ENCODE assay signal across 9 cellular contexts in genomic region chr5:59798862-59799667, GRCh38.
DNase-seq lines count a peak whose midpoint lies in the region; ATAC-seq, FAIRE-seq and TF ChIP-seq lines count a peak whose summit lies in the region.
"Had no signal": no experiment of that assay in that cellular context is flagged by ENCODE, and none has a peak within 500 bp of the region (broad histone marks: within the 10 kb centered on the region; RNA-seq: fewer than 3 reads in every experiment).

No MANE protein-coding gene starts in this region.

- RAD21 ChIA-PET in GM12878 (lab: Charles Lee; ENCODE audit: unreplicated experiment): interaction anchor here (2.3 kb wide), 1 partner anchor 293 kb away, joined by 18 read pairs; no protein-coding TSS in a partner anchor

- H3K4me3 ChIP-seq in GM12878 (no peak overlapping the region), neuron (ENCODE audit: low read length) (no peak overlapping the region), WERI-Rb-1 (ENCODE audit: low read depth, low read length) (no peak overlapping the region)
- H3K4me3 ChIP-seq: K562 had no signal

- H2AFZ ChIP-seq in GM12878 (ENCODE audit: control insufficient read depth, low read depth, low read length): no peak overlapping the region
- H2AFZ ChIP-seq in neuron (ENCODE audit: low read depth, low read length): peak overlapping the region; percentile 14

- no peaks in the 10 kb centered on the region for H3K36me3 ChIP-seq in GM12878 (ENCODE audit: control insufficient read depth in 2 of 2, insufficient read depth in 2 of 2, low read length in 1 of 2)
- no peaks in the 10 kb centered on the region for H3K36me3 ChIP-seq in neuron (ENCODE audit: insufficient read depth, low read length)
- H3K36me3 ChIP-seq in WERI-Rb-1: no peaks in the 10 kb centered on the region

- SMC1A ChIA-PET in GM12878 (lab: Charles Lee; ENCODE audit: uncharacterized antibody, unreplicated experiment): interaction anchor here (0.7 to 2.1 kb wide), 9 partner anchors 9 to 659 kb away, joined by 3 to 9 read pairs (median 4); no protein-coding TSS in a partner anchor

- H3K27me3 ChIP-seq in GM12878 (replicated peaks in 1 of 2; ENCODE audit: control insufficient read depth in 2 of 2, insufficient read depth in 2 of 2, low read length in 1 of 2) (no peaks in the 10 kb centered on the region), neuron (ENCODE audit: insufficient read depth, low read length) (no peaks in the 10 kb centered on the region), WERI-Rb-1 (ENCODE audit: insufficient read depth, low read depth, severe bottlenecking) (no peaks in the 10 kb centered on the region)

- DNase-seq in DMS53 treated with DMSO at 0.1 percent for 48 hours (lab: John Stamatoyannopoulos, UW; ENCODE audit: unreplicated experiment) (peak; percentile 75), GM12878 (ENCODE audit: low read depth, low spot score) (peak; percentile 60), NCI-H187 treated with DMSO at 0.1 percent for 48 hours (lab: John Stamatoyannopoulos, UW) (no peak), iPS-NIHi7 (ENCODE audit: extremely low spot score) (no peak), WERI-Rb-1 (no peak)

- peaks cover 11% of the 10 kb centered on the region; the same call in 1 of the 2 replicates for H3K4me1 ChIP-seq in GM12878 (ENCODE audit: control insufficient read depth, insufficient read depth, low read length)
- H3K4me1 ChIP-seq in neuron (ENCODE audit: insufficient read depth, low read length): peaks cover 15% of the 10 kb centered on the region

- TF ChIP-seq CTCF in GM12878 (IDR thresholded peaks at IDR 0.05 in 2 of 3, conservative IDR thresholded peaks at IDR 0.05 in 1 of 3; ENCODE audit: control insufficient read depth in 2 of 3, extremely low read depth in 1 of 3, insufficient read depth in 1 of 3, low read depth in 3 of 3, low read length in 3 of 3) (no peak), WERI-Rb-1 (IDR thresholded peaks at IDR 0.05; ENCODE audit: low read depth, low read length) (no peak)

- H3K9ac ChIP-seq in GM12878 (ENCODE audit: control insufficient read depth, insufficient read depth, low read length): no peak overlapping the region

- no peak for TF ChIP-seq POLR2A in GM12878 (IDR thresholded peaks at IDR 0.05; ENCODE audit: low read depth, low read length)

- ATAC-seq in GM19452 (IDR thresholded peaks at IDR 0.05; ENCODE audit: unreplicated experiment): peak; percentile 73
- ATAC-seq in HG03460 (IDR thresholded peaks at IDR 0.05; ENCODE audit: unreplicated experiment): peak; percentile 82
- peak; percentile 89 for ATAC-seq in GM12878

- H4K20me1 ChIP-seq in GM12878 (ENCODE audit: control insufficient read depth, insufficient read depth): no peaks in the 10 kb centered on the region

- in situ Hi-C loops in GM12878 (cut with MboI): loop anchor here (5.0 to 10.0 kb wide), 2 partner anchors 412 to 614 kb away; no protein-coding TSS in a partner anchor

- 3% methylated on average over 5 of the region's 5 CpGs for WGBS in GM12878 (ENCODE audit: insufficient coverage, insufficient replicate concordance, low lambda C conversion rate, missing lambda C conversion rate)

- TF ChIP-seq RAD21 in GM12878 (IDR thresholded peaks at IDR 0.05; ENCODE audit: insufficient read depth, low read depth, low read length): no peak

- POLR2A ChIA-PET in GM12878 (lab: Charles Lee): no interaction called here

- CTCF ChIA-PET in GM12878 (lab: Yijun Ruan, JAX): interaction anchor here (0.7 to 4.6 kb wide), 13 partner anchors 9 to 1868 kb away, joined by 3 to 39 read pairs (median 5); no protein-coding TSS in a partner anchor

- no TSS peak for BruUV-seq in GM12878 (replicated peaks; lab: Mats Ljungman, UMichigan)

- H3K27ac ChIP-seq in GM12878 (ENCODE audit: control insufficient read depth, insufficient read depth): no peak overlapping the region
- H3K27ac ChIP-seq in WERI-Rb-1: no peak overlapping the region

- H3K9me3 ChIP-seq in GM12878 (replicated peaks; ENCODE audit: control insufficient read depth, insufficient read depth, low read length): no peaks in the 10 kb centered on the region
- no peaks in the 10 kb centered on the region for H3K9me3 ChIP-seq in neuron (ENCODE audit: low read length)
- H3K9me3 ChIP-seq in WERI-Rb-1 (ENCODE audit: severe bottlenecking): no peaks in the 10 kb centered on the region

- peak; percentile 89 for FAIRE-seq in GM12878 (lab: Jason Lieb, UNC)
- FAIRE-seq: K562 had no signal

- no peak for TF ChIP-seq EP300 in GM12878 (IDR thresholded peaks at IDR 0.05; ENCODE audit: borderline replicate concordance in 1 of 2, control insufficient read depth in 1 of 2, low read depth in 2 of 2, low read length in 2 of 2)

- peak overlapping the region; percentile 40; the same call in 1 of the 2 replicates for H3K4me2 ChIP-seq in GM12878 (ENCODE audit: control insufficient read depth, insufficient read depth)

- H3K79me2 ChIP-seq in GM12878 (ENCODE audit: control insufficient read depth, insufficient read depth, low read length): no peaks in the 10 kb centered on the region

- intact Hi-C loops in GM12878 (cut with micrococcal nuclease; ENCODE audit: unreplicated experiment): no loop called here

TF ChIP-seq in GM12878, 131 proteins besides CTCF, POLR2A, EP300 and RAD21 (continues in another document):
- no peak for TF ChIP-seq SREBF2 (IDR thresholded peaks at IDR 0.05; ENCODE audit: low read length)
- no peak for TF ChIP-seq BRCA1 (IDR thresholded peaks at IDR 0.05; ENCODE audit: low read depth, low read length)
- TF ChIP-seq PAX5 (IDR thresholded peaks at IDR 0.05; ENCODE audit: borderline replicate concordance, low read depth, low read length): peak; percentile 80
- peak; percentile 43; the same call in 1 of the 2 replicates for TF ChIP-seq NR2F1 (conservative IDR thresholded peaks at IDR 0.05)
- TF ChIP-seq, protein P1, sequence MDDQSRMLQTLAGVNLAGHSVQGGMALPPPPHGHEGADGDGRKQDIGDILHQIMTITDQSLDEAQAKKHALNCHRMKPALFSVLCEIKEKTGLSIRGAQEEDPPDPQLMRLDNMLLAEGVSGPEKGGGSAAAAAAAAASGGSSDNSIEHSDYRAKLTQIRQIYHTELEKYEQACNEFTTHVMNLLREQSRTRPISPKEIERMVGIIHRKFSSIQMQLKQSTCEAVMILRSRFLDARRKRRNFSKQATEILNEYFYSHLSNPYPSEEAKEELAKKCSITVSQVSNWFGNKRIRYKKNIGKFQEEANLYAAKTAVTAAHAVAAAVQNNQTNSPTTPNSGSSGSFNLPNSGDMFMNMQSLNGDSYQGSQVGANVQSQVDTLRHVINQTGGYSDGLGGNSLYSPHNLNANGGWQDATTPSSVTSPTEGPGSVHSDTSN (IDR thresholded peaks at IDR 0.05; ENCODE audit: insufficient replicate concordance, low read depth, low read length): no peak
- no peak for TF ChIP-seq KDM1A (IDR thresholded peaks at IDR 0.05; ENCODE audit: borderline replicate concordance)
- no peak for TF ChIP-seq TCF12 (IDR thresholded peaks at IDR 0.05; ENCODE audit: low read depth, low read length)
- peak; percentile 13 for TF ChIP-seq SKIL (IDR thresholded peaks at IDR 0.05; ENCODE audit: low read depth, poor library complexity, severe bottlenecking)
- TF ChIP-seq CUX1 (IDR thresholded peaks at IDR 0.05; ENCODE audit: insufficient replicate concordance, low read depth, low read length): peak; percentile 30

Comparison
In these comparisons a context has a peak if more than half of its experiments do, and no peak if none do; other contexts are left out.
1. DNase-seq: peak in DMS53 treated with DMSO at 0.1 percent for 48 hours (single experiment) and GM12878 (single experiment); none in NCI-H187 treated with DMSO at 0.1 percent for 48 hours (single experiment), iPS-NIHi7 (single experiment) and WERI-Rb-1 (single experiment).
2. Peak in every context shown above with its lines, with median percentiles within 50 percentile points of each other: ATAC-seq.